24 cellular contexts compared by ENCODE assay signal in genomic region chr17:39787038-39787437, GRCh38. TPM values are rescaled to one million over a fixed set of nuclear protein-coding genes. Genes with fewer than 3 reads are reported as not detected.
DNase-seq lines count a peak whose midpoint lies in the region; ATAC-seq and TF ChIP-seq lines count a peak whose summit lies in the region.
"Had no signal": no experiment of that assay in that cellular context is flagged by ENCODE, and none has a peak within 500 bp of the region (broad histone marks: within the 10 kb centered on the region; RNA-seq: fewer than 3 reads in every experiment).

No MANE protein-coding gene starts in this region.

- H3K36me3 Mint-ChIP-seq in activated T-cell treated with anti-CD3 and anti-CD28 coated beads, Interleukin-2, amount 50 U/mL, for 72 hours (ENCODE audit: insufficient read depth in 2 of 2) = peaks cover 21 to 38% of the 10 kb centered on the region in 2 donors
- H3K36me3 Mint-ChIP-seq in activated T-cell treated with anti-CD3 and anti-CD28 coated beads, Interleukin-2, amount 50 U/mL, for 24 hours (ENCODE audit: low read depth) = peaks cover 95% of the 10 kb centered on the region
- peaks cover 41% of the 10 kb centered on the region for H3K36me3 Mint-ChIP-seq in natural killer cell treated with Interleukin-12 subunit alpha and Interleukin-12 subunit beta and Interleukin-15 and Interleukin-18, amount 100 ng/mL, for 72 hours

- H3K9me2 ChIP-seq in Karpas-422 (replicated peaks; ENCODE audit: insufficient read depth, low read length) (no peaks in the 10 kb centered on the region), OCI-LY7 (ENCODE audit: insufficient read depth, low read length) (no peaks in the 10 kb centered on the region)

- H2AFZ ChIP-seq in Karpas-422 (ENCODE audit: low read length) (no peak overlapping the region), OCI-LY7 (ENCODE audit: low read length) (no peak overlapping the region)

- peaks cover 56% of the 10 kb centered on the region for H3K4me1 Mint-ChIP-seq in activated T-cell treated with anti-CD3 and anti-CD28 coated beads, Interleukin-2, amount 50 U/mL, for 72 hours (ENCODE audit: low read depth)
- peaks cover 73% of the 10 kb centered on the region for H3K4me1 Mint-ChIP-seq in activated T-cell treated with anti-CD3 and anti-CD28 coated beads, Interleukin-2, amount 50 U/mL, for 24 hours (ENCODE audit: low read depth)
- H3K4me1 Mint-ChIP-seq in natural killer cell treated with Interleukin-12 subunit alpha and Interleukin-12 subunit beta and Interleukin-15 and Interleukin-18, amount 100 ng/mL, for 72 hours (ENCODE audit: low read depth in 2 of 2) = peaks cover 38 to 51% of the 10 kb centered on the region in 2 donors

- TF ChIP-seq CTCF in OCI-LY7 (conservative IDR thresholded peaks at IDR 0.05; ENCODE audit: low read length) = no peak

- peak overlapping the region; percentile 40 for H3K27ac Mint-ChIP-seq in activated T-cell treated with anti-CD3 and anti-CD28 coated beads, Interleukin-2, amount 50 U/mL, for 72 hours
- no peak overlapping the region for H3K27ac Mint-ChIP-seq in activated T-cell treated with anti-CD3 and anti-CD28 coated beads, Interleukin-2, amount 50 U/mL, for 24 hours
- H3K27ac Mint-ChIP-seq in natural killer cell treated with Interleukin-12 subunit alpha and Interleukin-12 subunit beta and Interleukin-15 and Interleukin-18, amount 100 ng/mL, for 72 hours = peak overlapping the region; percentile 60 to 69

- H3K27me3 Mint-ChIP-seq in activated T-cell treated with anti-CD3 and anti-CD28 coated beads, Interleukin-2, amount 50 U/mL, for 72 hours (ENCODE audit: low read depth) = no peaks in the 10 kb centered on the region
- no peaks in the 10 kb centered on the region for H3K27me3 Mint-ChIP-seq in activated T-cell treated with anti-CD3 and anti-CD28 coated beads, Interleukin-2, amount 50 U/mL, for 24 hours
- no peaks in the 10 kb centered on the region for H3K27me3 Mint-ChIP-seq in natural killer cell treated with Interleukin-12 subunit alpha and Interleukin-12 subunit beta and Interleukin-15 and Interleukin-18, amount 100 ng/mL, for 72 hours

- H3K36me3 ChIP-seq in Karpas-422 (ENCODE audit: insufficient read depth, low read length) (peaks cover 67% of the 10 kb centered on the region), OCI-LY7 (ENCODE audit: insufficient read depth, low read length) (peaks cover 98% of the 10 kb centered on the region)

- no peaks in the 10 kb centered on the region for H4K20me1 ChIP-seq in Karpas-422 (ENCODE audit: insufficient read depth, low read depth, low read length)
- no peaks in the 10 kb centered on the region for H4K20me1 ChIP-seq in OCI-LY7 (ENCODE audit: insufficient read depth, low read length)

- no peaks in the 10 kb centered on the region for H3K27me3 ChIP-seq in Karpas-422 (ENCODE audit: low read length)
- H3K27me3 ChIP-seq: body of pancreas had no signal

- H3K9me3 Mint-ChIP-seq in activated T-cell treated with anti-CD3 and anti-CD28 coated beads, Interleukin-2, amount 50 U/mL, for 72 hours = no peaks in the 10 kb centered on the region
- H3K9me3 Mint-ChIP-seq in activated T-cell treated with anti-CD3 and anti-CD28 coated beads, Interleukin-2, amount 50 U/mL, for 24 hours = no peaks in the 10 kb centered on the region
- no peaks in the 10 kb centered on the region for H3K9me3 Mint-ChIP-seq in natural killer cell treated with Interleukin-12 subunit alpha and Interleukin-12 subunit beta and Interleukin-15 and Interleukin-18, amount 100 ng/mL, for 72 hours

- peak overlapping the region; percentile 69 for H3K27ac ChIP-seq in Karpas-422 (ENCODE audit: low read length)
- H3K27ac ChIP-seq in OCI-LY7 (ENCODE audit: low read depth, low read length, poor library complexity, severe bottlenecking) = peak overlapping the region; percentile 56
- H3K27ac ChIP-seq: A549, body of pancreas, C4-2B had no signal

- no TSS peak for BruUV-seq in OCI-LY7 (replicated peaks; lab: Mats Ljungman, UMichigan)

- no peak for ATAC-seq in activated T-cell treated with anti-CD3 and anti-CD28 coated beads, Interleukin-2, amount 50 U/mL, for 72 hours (replicated peaks in 1 of 2)
- no peak for ATAC-seq in natural killer cell treated with Interleukin-12 subunit alpha and Interleukin-12 subunit beta and Interleukin-15 and Interleukin-18, amount 100 ng/mL, for 72 hours
- ATAC-seq: A549, body of pancreas had no signal

- POLR2A ChIA-PET in OCI-LY7 (lab: Charles Lee) = interaction anchor here (0.9 to 2.2 kb wide), 3 partner anchors 9 to 16 kb away, joined by 3 to 11 read pairs (median 3); no protein-coding TSS in a partner anchor

- H3K9me3 ChIP-seq in Karpas-422 (ENCODE audit: low read length) = no peaks in the 10 kb centered on the region
- H3K9me3 ChIP-seq in OCI-LY7 (ENCODE audit: low read length) = no peaks in the 10 kb centered on the region
- H3K9me3 ChIP-seq: A549, body of pancreas had no signal

- H3K79me2 ChIP-seq in Karpas-422 (ENCODE audit: low read length) = peaks cover 60% of the 10 kb centered on the region
- H3K79me2 ChIP-seq in OCI-LY7 (ENCODE audit: insufficient read depth, low read depth, low read length) = peaks cover 53% of the 10 kb centered on the region; the same call in 1 of the 2 replicates

- H3K9ac ChIP-seq in Karpas-422 (ENCODE audit: low read length) = no peak overlapping the region

- H3K4me3 ChIP-seq in Karpas-422 (ENCODE audit: low read length) = no peak overlapping the region
- H3K4me3 ChIP-seq in OCI-LY7 (ENCODE audit: low read depth, low read length, poor library complexity, severe bottlenecking) = no peak overlapping the region
- H3K4me3 ChIP-seq: A549, body of pancreas, lung had no signal

- no peak overlapping the region for H3K4me2 ChIP-seq in Karpas-422 (ENCODE audit: low read depth, low read length, poor library complexity, severe bottlenecking)
- H3K4me2 ChIP-seq in OCI-LY7 (ENCODE audit: low read length) = peak overlapping the region; percentile 37
- H3K4me2 ChIP-seq: A549 had no signal

- peaks cover 37% of the 10 kb centered on the region for H3K4me1 ChIP-seq in Karpas-422 (ENCODE audit: low read length)
- H3K4me1 ChIP-seq in OCI-LY7 (ENCODE audit: insufficient read depth, low read length, poor library complexity, severe bottlenecking) = peaks cover 78% of the 10 kb centered on the region
- H3K4me1 ChIP-seq: A549 had no signal

- intact Hi-C loops in OCI-LY7 (cut with micrococcal nuclease; ENCODE audit: unreplicated experiment) = no loop called here

- H3K4me3 Mint-ChIP-seq in activated T-cell treated with anti-CD3 and anti-CD28 coated beads, Interleukin-2, amount 50 U/mL, for 72 hours = no peak overlapping the region
- H3K4me3 Mint-ChIP-seq in activated T-cell treated with anti-CD3 and anti-CD28 coated beads, Interleukin-2, amount 50 U/mL, for 24 hours = no peak overlapping the region
- no peak overlapping the region for H3K4me3 Mint-ChIP-seq in natural killer cell treated with Interleukin-12 subunit alpha and Interleukin-12 subunit beta and Interleukin-15 and Interleukin-18, amount 100 ng/mL, for 72 hours

- CTCF ChIA-PET in OCI-LY7 (lab: Charles Lee; ENCODE audit: unreplicated experiment) = no interaction called here

- no peak for DNase-seq in activated T-cell treated with anti-CD3 and anti-CD28 coated beads, Interleukin-2, amount 50 U/mL, for 72 hours
- no peak for DNase-seq in activated T-cell treated with anti-CD3 and anti-CD28 coated beads, Interleukin-2, amount 50 U/mL, for 24 hours
- DNase-seq in Karpas-422 = peak; percentile 41
- DNase-seq in OCI-LY7 (ENCODE audit: low spot score) = no peak
- DNase-seq in natural killer cell treated with Interleukin-12 subunit alpha and Interleukin-12 subunit beta and Interleukin-15 and Interleukin-18, amount 100 ng/mL, for 72 hours (ENCODE audit: low spot score) = no peak
- no peak for DNase-seq in NOMO-1 treated with DMSO at 0.1 percent for 48 hours (lab: John Stamatoyannopoulos, UW; ENCODE audit: unreplicated experiment)
- DNase-seq in hypothalamus (lab: John Stamatoyannopoulos, UW) = no peak
- DNase-seq in NCI-H1092 (lab: John Stamatoyannopoulos, UW) = no peak
- DNase-seq: activated CD4-positive, alpha-beta T cell treated with anti-CD3 and anti-CD28 coated beads for 1 hour; activated T-cell treated with anti-CD3 and anti-CD28 coated beads, Interleukin-2, amount 50 U/mL, for 1 hour; body of pancreas; effector CD4-positive, alpha-beta T cell; GF-D8; HCEC 1CT; KG1; NCI-H526; stimulated activated CD4-positive, alpha-beta T cell treated with anti-CD3 and anti-CD28 coated beads, Interleukin-1b, Interleukin-23, amount 100 ng/mL, for 48 hours had no signal

RNA-seq across cellular contexts. Expression of gene GRB7, which starts 49.3 kb away (rescaled TPM):
- total RNA-seq in activated T-cell treated with anti-CD3 and anti-CD28 coated beads, Interleukin-2, amount 50 U/mL, for 72 hours = 1 to 10 TPM; 3.5 to 6.0 TPM
- 0.18 and 1.5 TPM in 2 replicates for total RNA-seq in Karpas-422 (2014; rRNA removed; shearing (Covaris generic); ENCODE audit: low replicate concordance)
- total RNA-seq in OCI-LY7 (2014; rRNA removed; shearing (Covaris generic)) = 0.25 and 0.31 TPM in 2 replicates
- not detected in 2 replicates for total RNA-seq in OCI-LY7 (2022)
- under 1 TPM in 1 of 2 donors, not detected in 1; 0.36 TPM for total RNA-seq in natural killer cell treated with Interleukin-12 subunit alpha and Interleukin-12 subunit beta and Interleukin-15 and Interleukin-18, amount 100 ng/mL, for 72 hours
- total RNA-seq: chondrocyte, frontal cortex, HT1080, skeletal muscle tissue had no signal

RNA-seq across cellular contexts. Expression of gene MIEN1, which starts 56.7 kb away (rescaled TPM):
- total RNA-seq in activated T-cell treated with anti-CD3 and anti-CD28 coated beads, Interleukin-2, amount 50 U/mL, for 72 hours = 10 to 100 TPM; 39.4 to 40.1 TPM
- total RNA-seq in Karpas-422 (2014; rRNA removed; shearing (Covaris generic); ENCODE audit: low replicate concordance) = 77.8 and 78.6 TPM in 2 replicates
- 77.3 and 89.9 TPM in 2 replicates for total RNA-seq in OCI-LY7 (2014; rRNA removed; shearing (Covaris generic))
- total RNA-seq in OCI-LY7 (2022) = 55.4 and 59.4 TPM in 2 replicates
- total RNA-seq in natural killer cell treated with Interleukin-12 subunit alpha and Interleukin-12 subunit beta and Interleukin-15 and Interleukin-18, amount 100 ng/mL, for 72 hours = 10 to 100 TPM; 56.3 to 64.6 TPM
